Comparison of ENCODE assay signal across 11 cellular contexts in the genomic region with DNA sequence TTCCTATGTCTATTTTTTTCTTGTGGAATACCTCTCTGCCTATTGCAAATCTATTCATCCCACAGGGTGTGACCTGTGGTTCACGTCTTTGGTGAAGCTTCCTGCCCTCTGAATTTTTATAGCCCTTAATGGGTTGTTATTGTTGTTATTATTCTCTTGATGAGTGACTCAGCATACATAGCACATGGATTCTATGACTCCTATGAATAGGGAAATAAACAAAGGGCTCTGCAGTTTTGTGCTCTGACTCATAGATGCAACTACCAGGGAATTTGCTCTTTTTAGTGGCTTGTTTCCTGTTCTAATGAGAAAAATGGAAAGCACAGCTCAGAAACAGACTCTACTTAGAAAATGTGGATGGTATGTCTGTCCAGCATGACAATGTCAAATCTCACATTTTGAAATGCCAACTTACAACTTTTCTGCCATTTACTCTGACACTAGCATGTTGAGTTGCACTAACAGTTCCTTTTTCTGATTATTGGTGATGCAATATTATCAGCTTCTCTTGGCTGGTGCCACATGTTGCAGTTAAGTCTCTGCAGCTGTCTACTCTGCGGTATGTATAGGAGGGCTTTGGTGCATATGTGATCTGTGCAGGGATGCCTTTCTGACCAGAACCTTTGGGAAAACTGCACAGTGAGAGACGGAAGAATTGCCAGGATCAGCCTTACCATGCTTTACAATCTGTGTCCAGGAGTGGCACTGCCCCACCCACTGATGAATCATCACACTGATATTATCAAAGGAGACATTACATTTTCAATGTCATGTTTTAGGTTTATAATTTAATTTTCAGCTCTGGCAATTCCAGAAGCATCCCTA.
DNase-seq lines count a peak whose midpoint lies in the region; ATAC-seq and TF ChIP-seq lines count a peak whose summit lies in the region.
"Had no signal": no experiment of that assay in that cellular context is flagged by ENCODE, and none has a peak within 500 bp of the region (broad histone marks: within the 10 kb centered on the region; RNA-seq: fewer than 3 reads in every experiment).

No MANE protein-coding gene starts in this region.

- no peak overlapping the region for H3K9ac ChIP-seq in KMS-11

- H3K27ac ChIP-seq in KMS-11 (no peak overlapping the region; the same call in 1 of the 2 replicates), left lung (no peak overlapping the region)

- H3K4me3 Mint-ChIP-seq in chondrocyte (ENCODE audit: unreplicated experiment), result no peak overlapping the region

- peaks cover 33% of the 10 kb centered on the region for H3K4me1 Mint-ChIP-seq in chondrocyte (ENCODE audit: low read depth)

- peak; percentile 80 for DNase-seq in AG04449 (ENCODE audit: low read depth, low spot score)
- no peak for DNase-seq in chondrocyte (ENCODE audit: low spot score)
- DNase-seq in left lung, result no peak
- no peak for DNase-seq in NCI-H2107 treated with DMSO at 0.1 percent for 48 hours (lab: John Stamatoyannopoulos, UW; ENCODE audit: unreplicated experiment)
- no peak for DNase-seq in HK-2 (ENCODE audit: unreplicated experiment)
- no peak for DNase-seq in NCI-H526 (lab: John Stamatoyannopoulos, UW)
- DNase-seq: activated CD4-positive, alpha-beta T cell treated with anti-CD3 and anti-CD28 coated beads, Interleukin-2, amount 50 U/mL, for 1 hour; DMS79; dorsolateral prefrontal cortex had no signal

- TF ChIP-seq CTCF in AG04449 (IDR thresholded peaks at IDR 0.05; ENCODE audit: insufficient read depth, low read length, missing control alignments), result no peak
- TF ChIP-seq CTCF in KMS-11 (conservative IDR thresholded peaks at IDR 0.05; ENCODE audit: low read depth, low read length), result no peak
- peak; percentile 7 for TF ChIP-seq CTCF in chondrocyte (IDR thresholded peaks at IDR 0.05)
- TF ChIP-seq CTCF in left lung (IDR thresholded peaks at IDR 0.05), result no peak

- CTCF ChIA-PET in AG04449 (lab: Yijun Ruan, JAX), result interaction anchor here (1.1 kb wide), 1 partner anchor 270 kb away, joined by 3 read pairs; no protein-coding TSS in a partner anchor

- H3K9me3 ChIP-seq in left lung, result peaks cover 0 to 4% of the 10 kb centered on the region in 2 donors

- no peaks in the 10 kb centered on the region for H3K36me3 ChIP-seq in KMS-11 (ENCODE audit: insufficient read depth)
- H3K36me3 ChIP-seq in left lung, result no peaks in the 10 kb centered on the region

- POLR2A ChIA-PET in AG04449 (lab: Yijun Ruan, JAX), result no interaction called here

- no peaks in the 10 kb centered on the region for H3K36me3 Mint-ChIP-seq in chondrocyte (ENCODE audit: low read depth)

- ATAC-seq in left lung (peak; percentile 74), GM18858 (IDR thresholded peaks at IDR 0.05; ENCODE audit: unreplicated experiment) (no peak)

- H2AFZ ChIP-seq in KMS-11 (ENCODE audit: low read depth), result peak overlapping the region; percentile 7

- H3K27me3 Mint-ChIP-seq in chondrocyte (ENCODE audit: low read depth), result no peaks in the 10 kb centered on the region

- no peaks in the 10 kb centered on the region for H3K9me3 Mint-ChIP-seq in chondrocyte (ENCODE audit: low read depth)

- H4K20me1 ChIP-seq in KMS-11 (ENCODE audit: insufficient read depth), result no peaks in the 10 kb centered on the region

- H3K27me3 ChIP-seq in KMS-11 (ENCODE audit: insufficient read depth, low read depth), result no peaks in the 10 kb centered on the region
- no peaks in the 10 kb centered on the region for H3K27me3 ChIP-seq in left lung
- H3K27me3 ChIP-seq: dorsolateral prefrontal cortex had no signal

- H3K27ac Mint-ChIP-seq in chondrocyte (ENCODE audit: unreplicated experiment), result peak overlapping the region; percentile 79

- H3K4me3 ChIP-seq in AG04449 (ENCODE audit: low read depth, low read length) (no peak overlapping the region), KMS-11 (IDR thresholded peaks at IDR 0.05; ENCODE audit: insufficient read depth, low read depth, low read length) (no peak overlapping the region), left lung (no peak overlapping the region)

- peak overlapping the region; percentile 76 for H3K4me2 ChIP-seq in KMS-11

- intact Hi-C loops in left lung (cut with DNase I), result no loop called here

- H3K79me2 ChIP-seq in KMS-11 (ENCODE audit: insufficient read depth, low read depth), result no peaks in the 10 kb centered on the region

- peaks cover 30% of the 10 kb centered on the region for H3K4me1 ChIP-seq in KMS-11 (ENCODE audit: low read depth, poor library complexity, severe bottlenecking)
- no peaks in the 10 kb centered on the region for H3K4me1 ChIP-seq in left lung
